Comparison of ENCODE assay signal across 7 cellular contexts in the genomic region with DNA sequence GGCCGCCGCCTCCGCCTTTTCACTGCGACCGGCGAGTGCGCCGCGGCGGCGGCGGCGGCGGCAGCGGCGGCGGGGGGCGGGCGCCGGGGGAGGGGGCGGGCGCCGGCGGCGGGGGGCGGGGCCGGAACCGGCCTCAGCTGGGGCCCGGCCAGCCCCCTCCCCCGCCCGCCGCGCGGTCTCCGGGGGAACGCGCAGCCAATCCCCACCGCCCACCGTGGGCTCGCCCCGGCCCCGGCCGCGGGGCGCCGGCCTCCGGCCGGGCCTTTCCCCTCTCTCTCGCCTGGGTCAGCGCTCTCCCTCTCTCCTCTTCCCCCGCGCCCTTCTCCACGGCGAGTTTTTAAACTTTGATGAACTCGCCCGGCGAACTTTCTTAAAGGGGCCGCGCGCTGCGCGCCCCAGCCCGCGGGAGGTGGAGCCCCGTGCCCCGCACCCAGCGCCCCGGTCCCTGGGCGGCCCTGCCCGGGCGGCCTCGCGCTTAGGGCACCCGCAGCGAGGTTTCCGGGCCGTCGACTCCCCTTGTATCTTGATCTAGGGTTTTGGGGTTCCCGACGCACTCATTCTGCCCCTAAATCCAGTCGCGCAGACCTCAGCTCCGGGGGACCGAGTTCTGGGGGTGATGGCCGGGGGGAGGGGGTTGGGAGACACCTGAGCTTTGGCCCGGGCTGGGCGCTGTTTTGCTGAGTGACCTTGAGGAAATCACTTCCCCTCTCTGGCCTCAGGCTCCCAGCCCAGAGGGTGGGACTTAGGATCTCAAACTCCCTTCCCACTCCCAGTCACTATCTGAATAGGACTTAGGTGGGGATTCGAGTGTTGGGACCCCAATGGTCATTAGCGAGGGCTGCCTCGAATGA. TPM values are rescaled to one million over a fixed set of nuclear protein-coding genes. Genes with fewer than 3 reads are reported as not detected.
DNase-seq lines count a peak whose midpoint lies in the region; ATAC-seq and TF ChIP-seq lines count a peak whose summit lies in the region.

Gene RBPMS2, minus strand, starts transcription at position 39 of the 851 bp plus-strand sequence. CDS start 270 bp downstream, outside the sequence.

- H3K27me3 ChIP-seq in H7 (ENCODE audit: control insufficient read depth, insufficient read depth, low read length): no peaks in the 10 kb centered on the region
- peaks cover 0 to 27% (median 0%) of the 10 kb centered on the region in 9 donors for H3K27me3 ChIP-seq in heart left ventricle

- peaks cover 13% of the 10 kb centered on the region for H3K27me3 Mint-ChIP-seq in activated B cell treated with CpG ODN at 0.5 μM for 24 hours

- H3K4me1 ChIP-seq in heart left ventricle: peaks cover 0 to 40% (median 8%) of the 10 kb centered on the region in 12 donors

- H3K27ac ChIP-seq in heart left ventricle: peak within 1 kb of the TSS; percentile 82 to 98 (median 92)

- no peaks in the 10 kb centered on the region for H3K36me3 Mint-ChIP-seq in activated B cell treated with CpG ODN at 0.5 μM for 24 hours (ENCODE audit: low read depth)

- 1 to 2% (median 1%) methylated on average over 42 to 73 of the region's 90 CpGs for WGBS in heart left ventricle, 4 donors

- H3K4me1 Mint-ChIP-seq in activated B cell treated with CpG ODN at 0.5 μM for 24 hours: peaks cover 6% of the 10 kb centered on the region

- intact Hi-C loops in activated B cell treated with CpG ODN at 0.5 μM for 24 hours (cut with micrococcal nuclease): no loop called here
- intact Hi-C loops in heart left ventricle (cut with DNase I): loop anchor here in 2 of 10 donors (2.0 kb wide), 3 partner anchors 27 to 35 kb away; no protein-coding TSS in a partner anchor

- DNase-seq in H7: peak; percentile 95
- no peak for DNase-seq in activated B cell treated with CpG ODN at 0.5 μM for 24 hours
- DNase-seq in heart left ventricle: peak; percentile 57 to 75 (median 62)
- DNase-seq in retinal pigment epithelial cell (ENCODE audit: low read depth): no peak
- no peak for DNase-seq in activated CD8-positive, alpha-beta memory T cell treated with anti-CD3 and anti-CD28 coated beads, Interleukin-2, amount 50 U/mL, for 4 hours

- TF ChIP-seq CTCF in activated B cell treated with CpG ODN at 0.5 μM for 24 hours (IDR thresholded peaks at IDR 0.05): no peak
- TF ChIP-seq CTCF in heart left ventricle (IDR thresholded peaks at IDR 0.05): no peak
- TF ChIP-seq CTCF in retinal pigment epithelial cell (conservative IDR thresholded peaks at IDR 0.05; ENCODE audit: low read depth, low read length): no peak

- no peak for TF ChIP-seq POLR2A in heart left ventricle (IDR thresholded peaks at IDR 0.05)

- no peaks in the 10 kb centered on the region for H3K9me3 Mint-ChIP-seq in activated B cell treated with CpG ODN at 0.5 μM for 24 hours

- POLR2A ChIA-PET in activated B cell treated with CpG ODN at 0.5 μM for 24 hours (lab: Charles Lee): interaction anchor here (0.6 kb wide), 1 partner anchor 86 kb away, joined by 6 read pairs; no protein-coding TSS in a partner anchor

- CTCF ChIA-PET in activated B cell treated with CpG ODN at 0.5 μM for 24 hours (lab: Charles Lee): no interaction called here

- no peak within 1 kb of the TSS for H3K27ac Mint-ChIP-seq in activated B cell treated with CpG ODN at 0.5 μM for 24 hours

- peak; percentile 43 for ATAC-seq in activated B cell treated with CpG ODN at 0.5 μM for 24 hours (ENCODE audit: low read depth)
- ATAC-seq in heart left ventricle: peak in 3 of 4 donors; percentile 60 to 70 (median 67)
- no peak for ATAC-seq in GM21528 (IDR thresholded peaks at IDR 0.05; ENCODE audit: low FRiP score, unreplicated experiment)
- ATAC-seq in HG03159 (IDR thresholded peaks at IDR 0.05; ENCODE audit: unreplicated experiment): no peak

- H3K9me3 ChIP-seq in heart left ventricle: no peaks in the 10 kb centered on the region

- H3K4me3 ChIP-seq in H7 (ENCODE audit: insufficient read depth, low read depth, low read length) (peak within 1 kb of the TSS; percentile 77), heart left ventricle (peak within 1 kb of the TSS; percentile 44 to 97 (median 74)), retinal pigment epithelial cell (ENCODE audit: low read length) (peak within 1 kb of the TSS; percentile 50)

- H3K36me3 ChIP-seq in H7 (replicated peaks; ENCODE audit: control insufficient read depth, insufficient read depth, low read length): 0 out of 2 replicates have a peak, but pooled peaks cover 1% of the 10 kb centered on the region
- H3K36me3 ChIP-seq in heart left ventricle: no peaks in the 10 kb centered on the region

- peak within 1 kb of the TSS; percentile 81 for H3K4me3 Mint-ChIP-seq in activated B cell treated with CpG ODN at 0.5 μM for 24 hours

RNA-seq across cellular contexts. Expression of gene RBPMS2, which starts in this region (rescaled TPM):
- total RNA-seq in H7 (2014; rRNA removed; shearing (Covaris generic)): 8.5 and 9.4 TPM in 2 replicates
- total RNA-seq in activated B cell treated with CpG ODN at 0.5 μM for 24 hours: 0.91 and 0.93 TPM in 2 replicates
- total RNA-seq in heart left ventricle: 100 to 1,000 TPM in 7 of 9 donors, 10 to 100 TPM in 2; 49.8 to 530 (median 189) TPM
- 100 to 1,000 TPM; 238 to 408 TPM for polyA plus RNA-seq in heart left ventricle

Comparison
In these comparisons a context has a peak if more than half of its experiments do, and no peak if none do; other contexts are left out.
1. Peak in ATAC-seq in activated B cell treated with CpG ODN at 0.5 μM for 24 hours; RNA of the gene not detected or under 1 TPM.
2. DNase-seq: peak in H7 (single experiment) and heart left ventricle (5 of 5); none in activated B cell treated with CpG ODN at 0.5 μM for 24 hours (single experiment), retinal pigment epithelial cell (single experiment) and activated CD8-positive, alpha-beta memory T cell treated with anti-CD3 and anti-CD28 coated beads, Interleukin-2, amount 50 U/mL, for 4 hours (single experiment).
3. ATAC-seq: peak in heart left ventricle (3 of 4); none in GM21528 (single experiment) and HG03159 (single experiment).
4. Peak in every context shown above with its lines, with median percentiles within 50 percentile points of each other: H3K4me3 ChIP-seq.